8 cellular contexts compared by ENCODE assay signal in genomic region chr10:57657164-57657765, GRCh38.
DNase-seq lines count a peak whose midpoint lies in the region; ATAC-seq and TF ChIP-seq lines count a peak whose summit lies in the region.

No MANE protein-coding gene starts in this region.

- no peaks in the 10 kb centered on the region for H3K9me2 ChIP-seq in Loucy (replicated peaks; ENCODE audit: low read depth, low read length)

- DNase-seq in AG10803 (ENCODE audit: low read depth) (peak; percentile 39), T1000 (lab: John Stamatoyannopoulos, UW) (peak; percentile 6), fibroblast of peridontal ligament (ENCODE audit: extremely low read depth) (peak; percentile 51), non-pigmented ciliary epithelial cell (ENCODE audit: low read depth) (peak; percentile 17), T-helper 9 cell (no peak)

- H3K27me3 ChIP-seq in Loucy (ENCODE audit: insufficient read depth, low read length, poor library complexity, severe bottlenecking): no peaks in the 10 kb centered on the region

- TF ChIP-seq CTCF in AG10803 (conservative IDR thresholded peaks at IDR 0.05; ENCODE audit: low read length) (peak; percentile 70), GM12874 (IDR thresholded peaks at IDR 0.05; ENCODE audit: insufficient read depth, low read depth, low read length) (peak; percentile 78), Loucy (conservative IDR thresholded peaks at IDR 0.05; ENCODE audit: low read length) (peak; percentile 71)

- H3K4me1 ChIP-seq in Loucy (ENCODE audit: insufficient read depth, low read length, poor library complexity, severe bottlenecking): no peaks in the 10 kb centered on the region

- peak; percentile 95 for ATAC-seq in HG02571 (IDR thresholded peaks at IDR 0.05; ENCODE audit: unreplicated experiment)

- H3K9ac ChIP-seq in Loucy (ENCODE audit: low read depth, low read length, poor library complexity, severe bottlenecking): no peak overlapping the region

- H3K4me2 ChIP-seq in Loucy (ENCODE audit: low read depth, low read length, poor library complexity, severe bottlenecking): no peak overlapping the region

- no peaks in the 10 kb centered on the region for H3K36me3 ChIP-seq in Loucy (ENCODE audit: insufficient read depth, low read length)

- no peaks in the 10 kb centered on the region for H3F3A ChIP-seq in Loucy (ENCODE audit: low read depth)

- H4K20me1 ChIP-seq in Loucy (ENCODE audit: insufficient read depth, low read length, poor library complexity, severe bottlenecking): no peaks in the 10 kb centered on the region

- no peaks in the 10 kb centered on the region for H3K9me3 ChIP-seq in Loucy (ENCODE audit: insufficient read depth, low read depth, low read length)

- no peak overlapping the region for H2AFZ ChIP-seq in Loucy (ENCODE audit: low read length)

- no peaks in the 10 kb centered on the region for H3K79me2 ChIP-seq in Loucy (ENCODE audit: insufficient read depth, low read length)

- H3K4me3 ChIP-seq in AG10803 (ENCODE audit: low read length) (no peak overlapping the region), Loucy (ENCODE audit: low read length, poor library complexity, severe bottlenecking) (no peak overlapping the region)
